ENCODE assay signal across 10 cellular contexts in genomic region chr11:63491614-63492372, GRCh38. TPM values are rescaled to one million over a fixed set of nuclear protein-coding genes. Genes with fewer than 3 reads are reported as not detected.
DNase-seq lines count a peak whose midpoint lies in the region; ATAC-seq, FAIRE-seq and TF ChIP-seq lines count a peak whose summit lies in the region.
"Had no signal": no experiment of that assay in that cellular context is flagged by ENCODE, and none has a peak within 500 bp of the region (broad histone marks: within the 10 kb centered on the region; RNA-seq: fewer than 3 reads in every experiment).

No MANE protein-coding gene starts in this region.

- H4K20me1 ChIP-seq in astrocyte (ENCODE audit: insufficient read depth, low read length) = no peaks in the 10 kb centered on the region

- 44% methylated on average over 11 of the region's 11 CpGs for WGBS in liver
- 55% methylated on average over 11 of the region's 11 CpGs for whole genome bisulfite sequencing in thymus

- H2AFZ ChIP-seq in astrocyte (ENCODE audit: low read depth, low read length) = no peak overlapping the region

- H3K27me3 ChIP-seq in astrocyte (ENCODE audit: insufficient read depth, low read length) = peaks cover 40% of the 10 kb centered on the region
- no peaks in the 10 kb centered on the region for H3K27me3 ChIP-seq in liver (ENCODE audit: control insufficient read depth in 4 of 4, insufficient read depth in 4 of 4, low read length in 3 of 4)
- peaks cover 3% of the 10 kb centered on the region for H3K27me3 ChIP-seq in thymus (ENCODE audit: control insufficient read depth, insufficient read depth)

- no peaks in the 10 kb centered on the region for H3K36me3 Mint-ChIP-seq in activated CD8-positive, alpha-beta memory T cell treated with anti-CD3 and anti-CD28 coated beads, Interleukin-2, amount 10 ng/mL, durations not matched to agents 7 days and 5 days
- no peaks in the 10 kb centered on the region for H3K36me3 Mint-ChIP-seq in astrocyte (ENCODE audit: low read depth, unreplicated experiment)

- H3K4me3 ChIP-seq in astrocyte (ENCODE audit: insufficient read depth, low read depth, low read length) (peak overlapping the region; percentile 46), liver (ENCODE audit: low read depth in 1 of 3, low read length in 3 of 3) (peak overlapping the region; percentile 13 to 53 (median 24)), thymus (ENCODE audit: low read length) (peak overlapping the region; percentile 57)

- no peak for FAIRE-seq in astrocyte (lab: Jason Lieb, UNC)
- FAIRE-seq: GM18507 had no signal

- peaks cover 9% of the 10 kb centered on the region for H3K4me1 Mint-ChIP-seq in activated CD8-positive, alpha-beta memory T cell treated with anti-CD3 and anti-CD28 coated beads, Interleukin-2, amount 10 ng/mL, durations not matched to agents 7 days and 5 days
- peaks cover 24% of the 10 kb centered on the region for H3K4me1 Mint-ChIP-seq in astrocyte (ENCODE audit: low read depth, unreplicated experiment)

- no peak overlapping the region for H3K27ac Mint-ChIP-seq in activated CD8-positive, alpha-beta memory T cell treated with anti-CD3 and anti-CD28 coated beads, Interleukin-2, amount 10 ng/mL, durations not matched to agents 7 days and 5 days
- no peak overlapping the region for H3K27ac Mint-ChIP-seq in astrocyte (ENCODE audit: unreplicated experiment)

- H3K4me2 ChIP-seq in astrocyte (ENCODE audit: low read length) = peak overlapping the region; percentile 86

- DNase-seq in activated CD8-positive, alpha-beta memory T cell treated with anti-CD3 and anti-CD28 coated beads, Interleukin-2, amount 10 ng/mL, durations not matched to agents 7 days and 5 days = no peak
- no peak for DNase-seq in activated CD8-positive, alpha-beta memory T cell treated with anti-CD3 and anti-CD28 coated beads, Interleukin-2, amount 50 U/mL, for 48 hours
- DNase-seq in astrocyte (ENCODE audit: low read depth) (peak; percentile 88), GM13976 (ENCODE audit: low spot score) (no peak)
- DNase-seq: NCI-H774 had no signal

- H3K36me3 ChIP-seq in astrocyte (ENCODE audit: insufficient read depth, low read length) (no peaks in the 10 kb centered on the region), liver (ENCODE audit: control insufficient read depth in 4 of 4, insufficient read depth in 3 of 4, low read depth in 1 of 4, low read length in 3 of 4) (no peaks in the 10 kb centered on the region), thymus (ENCODE audit: control insufficient read depth, insufficient read depth) (no peaks in the 10 kb centered on the region)

- peak overlapping the region; percentile 71 for H3K4me3 Mint-ChIP-seq in activated CD8-positive, alpha-beta memory T cell treated with anti-CD3 and anti-CD28 coated beads, Interleukin-2, amount 10 ng/mL, durations not matched to agents 7 days and 5 days
- peak overlapping the region; percentile 84 for H3K4me3 Mint-ChIP-seq in astrocyte (ENCODE audit: unreplicated experiment)

- H3K4me1 ChIP-seq in astrocyte (ENCODE audit: insufficient read depth, low read length) = peaks cover 17% of the 10 kb centered on the region
- peaks cover 3 to 26% (median 22%) of the 10 kb centered on the region in 4 donors for H3K4me1 ChIP-seq in liver (ENCODE audit: control insufficient read depth in 4 of 4, insufficient read depth in 4 of 4, low read length in 3 of 4)
- H3K4me1 ChIP-seq in thymus (ENCODE audit: control insufficient read depth, insufficient read depth, low read length) = peaks cover 7% of the 10 kb centered on the region

- H3K9ac ChIP-seq in astrocyte (ENCODE audit: low read length) = no peak overlapping the region
- H3K9ac ChIP-seq in liver (ENCODE audit: low read depth in 1 of 2, low read length in 2 of 2) = no peak overlapping the region

- no peak for TF ChIP-seq RAD21 in liver (IDR thresholded peaks at IDR 0.05)

- peak; percentile 23 for ATAC-seq in activated CD8-positive, alpha-beta memory T cell treated with anti-CD3 and anti-CD28 coated beads, Interleukin-2, amount 10 ng/mL, durations not matched to agents 7 days and 5 days
- no peak for ATAC-seq in HG03378 (IDR thresholded peaks at IDR 0.05; ENCODE audit: unreplicated experiment)
- no peak for ATAC-seq in GM21390 (IDR thresholded peaks at IDR 0.05; ENCODE audit: unreplicated experiment)

- H3K27ac ChIP-seq in astrocyte (ENCODE audit: low read depth, low read length) = no peak overlapping the region
- no peak overlapping the region for H3K27ac ChIP-seq in liver (ENCODE audit: low read depth in 1 of 2, low read length in 2 of 2)
- H3K27ac ChIP-seq in thymus (ENCODE audit: low read depth) = no peak overlapping the region

- H3K27me3 Mint-ChIP-seq in activated CD8-positive, alpha-beta memory T cell treated with anti-CD3 and anti-CD28 coated beads, Interleukin-2, amount 10 ng/mL, durations not matched to agents 7 days and 5 days = peaks cover 53% of the 10 kb centered on the region
- peaks cover 2% of the 10 kb centered on the region for H3K27me3 Mint-ChIP-seq in astrocyte (ENCODE audit: low read depth, unreplicated experiment)

- TF ChIP-seq CTCF in astrocyte (IDR thresholded peaks at IDR 0.05; ENCODE audit: insufficient read depth, low read depth, low read length) = no peak
- no peak for TF ChIP-seq CTCF in liver (IDR thresholded peaks at IDR 0.05; ENCODE audit: low read depth, low read length, missing input control)
- TF ChIP-seq CTCF in GM13976 (IDR thresholded peaks at IDR 0.05; ENCODE audit: borderline replicate concordance, control extremely low read depth, extremely low read depth, insufficient read depth, missing control alignments) = no peak

- in situ Hi-C loops in GM13976 (cut with MboI; ENCODE audit: low sequenced_read_pairs, unreplicated experiment) = no loop called here

- no peaks in the 10 kb centered on the region for H3K9me3 Mint-ChIP-seq in activated CD8-positive, alpha-beta memory T cell treated with anti-CD3 and anti-CD28 coated beads, Interleukin-2, amount 10 ng/mL, durations not matched to agents 7 days and 5 days (ENCODE audit: low read depth)
- H3K9me3 Mint-ChIP-seq in astrocyte (ENCODE audit: unreplicated experiment) = peaks cover 8% of the 10 kb centered on the region

- CTCF ChIA-PET in activated CD8-positive, alpha-beta memory T cell treated with anti-CD3 and anti-CD28 coated beads, Interleukin-2, amount 10 ng/mL, durations not matched to agents 7 days and 5 days (lab: Charles Lee) = interaction anchor here (0.8 to 1.7 kb wide), 3 partner anchors 16 to 144 kb away, joined by 3 to 5 read pairs (median 3); partner anchors contain the start of gene PLAAT4

- H3K9me3 ChIP-seq in astrocyte (ENCODE audit: insufficient read depth, low read depth, low read length) = peaks cover 3% of the 10 kb centered on the region
- H3K9me3 ChIP-seq in liver (ENCODE audit: control insufficient read depth in 4 of 4, low read length in 3 of 4) = no peaks in the 10 kb centered on the region
- H3K9me3 ChIP-seq in thymus (ENCODE audit: control insufficient read depth) = no peaks in the 10 kb centered on the region

- H3K79me2 ChIP-seq in astrocyte (ENCODE audit: insufficient read depth, low read length) = no peaks in the 10 kb centered on the region

TF ChIP-seq in liver, 16 proteins besides CTCF, POLR2A, EP300 and RAD21:
- TF ChIP-seq ZBTB33 (IDR thresholded peaks at IDR 0.05) (no peak), FOXA1 (IDR thresholded peaks at IDR 0.05) (no peak), TAF1 (conservative IDR thresholded peaks at IDR 0.05) (no peak), RXRA (IDR thresholded peaks at IDR 0.05) (no peak)

RNA-seq across cellular contexts. Expression of gene PLAAT5, which starts 0.8 kb away (rescaled TPM):
- under 1 TPM; 0.19 to 0.26 TPM for total RNA-seq in activated CD8-positive, alpha-beta memory T cell treated with anti-CD3 and anti-CD28 coated beads, Interleukin-2, amount 10 ng/mL, durations not matched to agents 7 days and 5 days
- total RNA-seq in astrocyte (0.36 and 0.50 TPM in 2 replicates), liver (1 to 10 TPM in 1 of 2 donors, not detected in 1; 1.4 TPM)
- polyA plus RNA-seq in liver (under 1 TPM in 1 of 2 donors, not detected in 1; 0.03 TPM), thymus (0.11 TPM)

RNA-seq across cellular contexts. Expression of gene LGALS12, which starts 14.1 kb away (rescaled TPM):
- total RNA-seq in activated CD8-positive, alpha-beta memory T cell treated with anti-CD3 and anti-CD28 coated beads, Interleukin-2, amount 10 ng/mL, durations not matched to agents 7 days and 5 days = under 1 TPM; 0.23 to 0.29 TPM
- total RNA-seq in astrocyte (not detected in 2 replicates), liver (under 1 TPM in 1 of 2 donors, not detected in 1; 0.98 TPM)
- polyA plus RNA-seq in liver (under 1 TPM in 1 of 2 donors, not detected in 1; 0.03 TPM), thymus (0.21 TPM)

RNA-seq across cellular contexts. Expression of gene PLAAT4, which starts 44.8 kb away (rescaled TPM):
- total RNA-seq in activated CD8-positive, alpha-beta memory T cell treated with anti-CD3 and anti-CD28 coated beads, Interleukin-2, amount 10 ng/mL, durations not matched to agents 7 days and 5 days = 100 to 1,000 TPM in 1 of 2 experiments, 10 to 100 TPM in 1; 85.3 to 128 TPM
- 4.9 and 7.8 TPM in 2 replicates for total RNA-seq in astrocyte
- 10 to 100 TPM in 1 of 2 donors, 1 to 10 TPM in 1; 4.4 to 23.8 TPM for total RNA-seq in liver
- 10 to 100 TPM; 65.9 to 86.4 TPM for polyA plus RNA-seq in liver
- polyA plus RNA-seq in thymus = 109 TPM
